1 cellular context compared by ENCODE assay signal in the genomic region with DNA sequence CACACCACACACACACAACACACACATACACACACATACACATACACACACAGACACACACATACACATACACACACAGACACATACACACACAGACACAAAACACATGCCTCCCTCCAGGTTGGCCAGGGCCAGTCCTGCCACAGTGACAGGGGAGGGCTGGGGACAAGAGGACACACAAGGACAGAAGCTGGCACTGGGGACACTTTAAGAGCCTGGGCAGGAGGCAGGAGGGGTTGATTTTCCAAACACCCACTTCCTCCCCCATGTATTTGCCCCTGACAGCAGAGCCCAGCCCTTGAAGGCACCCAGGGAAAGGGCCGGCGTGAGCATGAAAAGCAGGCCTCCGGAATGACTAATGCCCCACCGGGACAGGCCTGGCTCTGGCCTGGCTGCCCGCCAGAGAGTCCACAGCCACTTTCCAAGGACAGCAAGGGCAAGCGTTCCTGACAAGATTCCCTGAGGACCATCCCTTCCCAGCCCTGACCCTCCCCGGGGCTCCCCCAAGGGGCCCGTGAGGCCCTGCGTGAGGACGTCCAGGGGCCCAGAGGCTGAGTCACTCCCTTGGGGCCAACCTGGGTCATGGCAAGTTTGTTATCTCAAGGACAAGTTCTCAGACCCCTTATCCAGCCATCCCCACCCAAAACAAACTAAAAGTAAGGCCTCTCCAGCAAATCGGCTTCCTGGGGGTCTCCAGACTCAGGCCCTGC.
TF ChIP-seq lines count a peak whose summit lies in the region.

No MANE protein-coding gene starts in this region.

TF ChIP-seq in IMR-90, 13 proteins besides CTCF, POLR2A, EP300 and RAD21:
- TF ChIP-seq RFX5 (IDR thresholded peaks at IDR 0.05; ENCODE audit: low read depth, low read length): no peak
- no peak for TF ChIP-seq CEBPB (IDR thresholded peaks at IDR 0.05; ENCODE audit: low read depth, low read length)
- TF ChIP-seq SMC3 (IDR thresholded peaks at IDR 0.05; ENCODE audit: low read depth, low read length): no peak
- TF ChIP-seq, protein P1, sequence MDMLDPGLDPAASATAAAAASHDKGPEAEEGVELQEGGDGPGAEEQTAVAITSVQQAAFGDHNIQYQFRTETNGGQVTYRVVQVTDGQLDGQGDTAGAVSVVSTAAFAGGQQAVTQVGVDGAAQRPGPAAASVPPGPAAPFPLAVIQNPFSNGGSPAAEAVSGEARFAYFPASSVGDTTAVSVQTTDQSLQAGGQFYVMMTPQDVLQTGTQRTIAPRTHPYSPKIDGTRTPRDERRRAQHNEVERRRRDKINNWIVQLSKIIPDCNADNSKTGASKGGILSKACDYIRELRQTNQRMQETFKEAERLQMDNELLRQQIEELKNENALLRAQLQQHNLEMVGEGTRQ (IDR thresholded peaks at IDR 0.05; ENCODE audit: low read depth, low read length): no peak
- no peak for TF ChIP-seq BHLHE40 (IDR thresholded peaks at IDR 0.05; ENCODE audit: low read depth, low read length)
- no peak for TF ChIP-seq CHD1 (IDR thresholded peaks at IDR 0.05; ENCODE audit: low read depth, low read length)
- no peak for TF ChIP-seq MXI1 (IDR thresholded peaks at IDR 0.05; ENCODE audit: borderline replicate concordance, low read depth, low read length)
- TF ChIP-seq, protein P2, sequence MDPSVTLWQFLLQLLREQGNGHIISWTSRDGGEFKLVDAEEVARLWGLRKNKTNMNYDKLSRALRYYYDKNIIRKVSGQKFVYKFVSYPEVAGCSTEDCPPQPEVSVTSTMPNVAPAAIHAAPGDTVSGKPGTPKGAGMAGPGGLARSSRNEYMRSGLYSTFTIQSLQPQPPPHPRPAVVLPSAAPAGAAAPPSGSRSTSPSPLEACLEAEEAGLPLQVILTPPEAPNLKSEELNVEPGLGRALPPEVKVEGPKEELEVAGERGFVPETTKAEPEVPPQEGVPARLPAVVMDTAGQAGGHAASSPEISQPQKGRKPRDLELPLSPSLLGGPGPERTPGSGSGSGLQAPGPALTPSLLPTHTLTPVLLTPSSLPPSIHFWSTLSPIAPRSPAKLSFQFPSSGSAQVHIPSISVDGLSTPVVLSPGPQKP (IDR thresholded peaks at IDR 0.05; ENCODE audit: borderline replicate concordance, low read depth, low read length): no peak
- TF ChIP-seq MAZ (IDR thresholded peaks at IDR 0.05; ENCODE audit: borderline replicate concordance, low read depth, low read length): no peak
- no peak; the same call in 1 of the 2 replicates for TF ChIP-seq FOS (IDR thresholded peaks at IDR 0.05; ENCODE audit: low read depth, low read length)
- no peak for TF ChIP-seq RCOR1 (IDR thresholded peaks at IDR 0.05; ENCODE audit: insufficient replicate concordance, low read length)
- no peak for TF ChIP-seq NFE2L2 (IDR thresholded peaks at IDR 0.05; ENCODE audit: low read depth, low read length)
- TF ChIP-seq MAFK (IDR thresholded peaks at IDR 0.05; ENCODE audit: low read depth, low read length): no peak
